Comparison of ENCODE assay signal across 19 cellular contexts in the genomic region with DNA sequence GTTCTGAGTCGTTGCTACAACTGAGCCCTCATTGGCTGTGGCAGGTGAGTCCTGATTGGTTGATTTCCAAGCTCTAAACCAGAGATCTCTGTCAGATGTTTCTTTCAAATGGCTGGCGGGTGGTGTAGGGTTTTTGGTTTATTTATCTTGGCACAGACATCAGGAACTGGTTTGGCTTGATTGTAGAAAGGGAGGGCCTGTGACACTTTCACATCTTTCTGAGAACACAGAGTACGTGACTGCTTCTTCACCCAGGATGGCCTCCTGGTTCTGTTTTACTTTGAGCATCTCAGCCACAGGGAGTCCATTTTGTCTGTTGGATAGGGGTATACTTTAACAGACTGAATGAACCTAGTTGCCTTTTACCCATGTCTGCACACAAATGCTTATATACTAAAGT.
A peak's percentile ranks its signal among the peaks of the same experiment; 100 is the strongest.
DNase-seq lines count a peak whose midpoint lies in the region; ATAC-seq and TF ChIP-seq lines count a peak whose summit lies in the region.
"Had no signal": no experiment of that assay in that cellular context is flagged by ENCODE, and none has a peak within 500 bp of the region (broad histone marks: within the 10 kb centered on the region; RNA-seq: fewer than 3 reads in every experiment).

No MANE protein-coding gene starts in this region.

- CTCF ChIA-PET in Caco-2 (lab: Charles Lee) = no interaction called here

- no peak overlapping the region for H3K4me3 Mint-ChIP-seq in Caco-2 (ENCODE audit: unreplicated experiment)
- H3K4me3 Mint-ChIP-seq: activated naive CD8-positive, alpha-beta T cell treated with anti-CD3 and anti-CD28 coated beads for 36 hours; WTC11 had no signal

- BruUV-seq in Caco-2 (replicated peaks; lab: Mats Ljungman, UMichigan) = no TSS peak

- no peaks in the 10 kb centered on the region for H3K9me3 Mint-ChIP-seq in Caco-2 (ENCODE audit: unreplicated experiment)

- peak; percentile 50 for ATAC-seq in left ventricle myocardium superior
- ATAC-seq: stimulated activated naive CD8-positive, alpha-beta T cell treated with anti-CD3 and anti-CD28 coated beads, Interleukin-15, Interleukin-2, amounts not matched to agents 100 U/mL and 50 U/mL, for 24 hours had no signal

- intact Hi-C loops in left ventricle myocardium superior (cut with micrococcal nuclease) = no loop called here
- intact Hi-C loops in Caco-2 (cut with micrococcal nuclease; ENCODE audit: unreplicated experiment) = loop anchor here (5.0 kb wide), 1 partner anchor 36 kb away; no protein-coding TSS in a partner anchor

- TF ChIP-seq CTCF in right atrium auricular region (IDR thresholded peaks at IDR 0.05) (no peak), epithelial cell of esophagus (IDR thresholded peaks at IDR 0.05; ENCODE audit: insufficient read depth, low read depth, low read length, missing control alignments) (no peak), Caco-2 (IDR thresholded peaks at IDR 0.05; ENCODE audit: insufficient read depth in 1 of 2, low read depth in 1 of 2, low read length in 1 of 2, severe bottlenecking in 1 of 2, unreplicated experiment in 1 of 2) (no peak)

- DNase-seq in left ventricle myocardium superior (no peak), right atrium auricular region (ENCODE audit: low spot score) (no peak), NCI-H2227 treated with DMSO at 0.1 percent for 48 hours (lab: John Stamatoyannopoulos, UW) (peak; percentile 83), epithelial cell of esophagus (ENCODE audit: low read depth) (peak; percentile 42), Caco-2 (no peak), MG63 (no peak)
- no peak for DNase-seq in central memory CD4-positive, alpha-beta T cell
- DNase-seq: activated CD8-positive, alpha-beta memory T cell treated with anti-CD3 and anti-CD28 coated beads, Interleukin-2, amount 50 U/mL, for 4 hours; activated naive CD8-positive, alpha-beta T cell treated with anti-CD3 and anti-CD28 coated beads for 36 hours; effector CD8-positive, alpha-beta T cell; NCI-H510A; occipital lobe; spleen; stimulated activated CD4-positive, alpha-beta T cell treated with anti-CD3 and anti-CD28 coated beads, Interleukin-4, amount 100 ng/mL, for 1 hour; stimulated activated naive CD8-positive, alpha-beta T cell treated with anti-CD3 and anti-CD28 coated beads, Interleukin-15, Interleukin-2, amounts not matched to agents 100 U/mL and 50 U/mL, for 24 hours; thyroid gland had no signal

- H3K27me3 Mint-ChIP-seq in Caco-2 (ENCODE audit: insufficient read depth, unreplicated experiment) = no peaks in the 10 kb centered on the region
- H3K27me3 Mint-ChIP-seq: activated naive CD8-positive, alpha-beta T cell treated with anti-CD3 and anti-CD28 coated beads for 36 hours had no signal

- no peaks in the 10 kb centered on the region for H3K4me1 Mint-ChIP-seq in Caco-2 (ENCODE audit: low read depth, unreplicated experiment)
- H3K4me1 Mint-ChIP-seq: WTC11 had no signal

- H3K36me3 ChIP-seq in right atrium auricular region (no peaks in the 10 kb centered on the region), Caco-2 (ENCODE audit: control insufficient read depth, insufficient read depth, low read length) (no peaks in the 10 kb centered on the region), MG63 (no peaks in the 10 kb centered on the region)
- H3K36me3 ChIP-seq: esophagus muscularis mucosa, HAP-1, thyroid gland had no signal

- H3K4me1 ChIP-seq in right atrium auricular region = peaks cover 0 to 14% of the 10 kb centered on the region in 2 donors
- no peaks in the 10 kb centered on the region for H3K4me1 ChIP-seq in Caco-2
- H3K4me1 ChIP-seq: HAP-1, thyroid gland had no signal

- no peaks in the 10 kb centered on the region for H3K36me3 Mint-ChIP-seq in Caco-2 (ENCODE audit: insufficient read depth, unreplicated experiment)
- H3K36me3 Mint-ChIP-seq: WTC11 had no signal

- H3K9me3 ChIP-seq in right atrium auricular region = no peaks in the 10 kb centered on the region
- H3K9me3 ChIP-seq in Caco-2 = no peaks in the 10 kb centered on the region
- H3K9me3 ChIP-seq in MG63 = no peaks in the 10 kb centered on the region
- H3K9me3 ChIP-seq: esophagus muscularis mucosa, HAP-1, thyroid gland had no signal

- H3K27ac Mint-ChIP-seq in Caco-2 (ENCODE audit: unreplicated experiment) = no peak overlapping the region
- H3K27ac Mint-ChIP-seq: activated naive CD8-positive, alpha-beta T cell treated with anti-CD3 and anti-CD28 coated beads for 36 hours; WTC11 had no signal

- H3K27ac ChIP-seq in right atrium auricular region = peak overlapping the region in 1 of 2 donors; percentile 30
- H3K27ac ChIP-seq: esophagus muscularis mucosa, spleen, thyroid gland had no signal

- H3K27me3 ChIP-seq in right atrium auricular region = no peaks in the 10 kb centered on the region
- H3K27me3 ChIP-seq in Caco-2 (replicated peaks; ENCODE audit: control insufficient read depth, insufficient read depth, low read length) = no peaks in the 10 kb centered on the region
- H3K27me3 ChIP-seq in MG63 = no peaks in the 10 kb centered on the region
- H3K27me3 ChIP-seq: esophagus muscularis mucosa, spleen, thyroid gland had no signal

- H3K4me3 ChIP-seq in right atrium auricular region (no peak overlapping the region), epithelial cell of esophagus (ENCODE audit: low read length) (no peak overlapping the region), Caco-2 (ENCODE audit: low read depth, low read length) (no peak overlapping the region), MG63 (no peak overlapping the region)
- H3K4me3 ChIP-seq: esophagus muscularis mucosa, HAP-1, spleen, thyroid gland had no signal

- POLR2A ChIA-PET in Caco-2 (lab: Charles Lee) = no interaction called here

Comparison
In these comparisons a context has a peak if more than half of its experiments do, and no peak if none do; other contexts are left out.
1. DNase-seq: peak in NCI-H2227 treated with DMSO at 0.1 percent for 48 hours (single experiment) and epithelial cell of esophagus (single experiment); none in left ventricle myocardium superior (single experiment), right atrium auricular region (single experiment), Caco-2 (0 of 2), central memory CD4-positive, alpha-beta T cell (single experiment) and MG63 (single experiment).